ENCODE assay signal across 1 cellular context in the genomic region with DNA sequence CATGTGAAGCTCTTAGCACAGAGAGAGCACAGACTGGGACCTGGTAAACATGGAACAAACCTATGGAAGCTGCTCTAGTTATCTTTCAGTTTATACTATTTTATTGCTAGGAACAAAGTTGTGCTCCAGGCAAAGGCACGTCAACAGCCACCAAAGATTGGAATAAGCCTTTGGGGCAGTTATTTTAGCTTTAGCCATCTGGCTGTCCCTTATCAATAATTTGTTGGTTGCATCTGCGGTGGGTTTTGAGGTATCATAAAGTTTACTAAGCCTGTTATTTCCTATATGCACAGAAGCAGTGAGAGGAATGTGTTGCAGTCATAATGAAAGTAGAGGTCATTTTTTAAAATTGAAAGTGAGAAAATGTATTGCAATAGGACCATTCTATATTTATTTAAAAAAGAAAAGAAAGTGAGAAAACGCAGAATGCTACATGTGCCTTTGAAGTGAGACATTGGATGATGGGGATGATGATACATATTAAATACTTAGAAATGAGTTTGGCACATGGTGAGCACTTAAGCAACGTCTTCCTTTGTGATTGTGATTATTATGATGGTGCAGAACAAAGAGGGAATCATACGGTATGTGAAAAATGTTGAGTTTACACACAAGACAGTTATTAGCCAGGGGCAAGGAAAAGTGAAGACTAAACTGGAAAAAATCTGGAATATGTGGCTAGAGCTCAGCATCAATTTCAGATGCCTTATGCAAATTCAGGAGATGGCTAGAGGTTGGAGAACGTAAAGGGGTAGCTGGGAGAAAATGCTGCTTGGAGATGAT.
TF ChIP-seq lines count a peak whose summit lies in the region.

No MANE protein-coding gene starts in this region.

TF ChIP-seq in GM12878, 131 proteins besides CTCF, POLR2A, EP300 and RAD21 (continued from another document and continues in another):
- TF ChIP-seq, protein P1, sequence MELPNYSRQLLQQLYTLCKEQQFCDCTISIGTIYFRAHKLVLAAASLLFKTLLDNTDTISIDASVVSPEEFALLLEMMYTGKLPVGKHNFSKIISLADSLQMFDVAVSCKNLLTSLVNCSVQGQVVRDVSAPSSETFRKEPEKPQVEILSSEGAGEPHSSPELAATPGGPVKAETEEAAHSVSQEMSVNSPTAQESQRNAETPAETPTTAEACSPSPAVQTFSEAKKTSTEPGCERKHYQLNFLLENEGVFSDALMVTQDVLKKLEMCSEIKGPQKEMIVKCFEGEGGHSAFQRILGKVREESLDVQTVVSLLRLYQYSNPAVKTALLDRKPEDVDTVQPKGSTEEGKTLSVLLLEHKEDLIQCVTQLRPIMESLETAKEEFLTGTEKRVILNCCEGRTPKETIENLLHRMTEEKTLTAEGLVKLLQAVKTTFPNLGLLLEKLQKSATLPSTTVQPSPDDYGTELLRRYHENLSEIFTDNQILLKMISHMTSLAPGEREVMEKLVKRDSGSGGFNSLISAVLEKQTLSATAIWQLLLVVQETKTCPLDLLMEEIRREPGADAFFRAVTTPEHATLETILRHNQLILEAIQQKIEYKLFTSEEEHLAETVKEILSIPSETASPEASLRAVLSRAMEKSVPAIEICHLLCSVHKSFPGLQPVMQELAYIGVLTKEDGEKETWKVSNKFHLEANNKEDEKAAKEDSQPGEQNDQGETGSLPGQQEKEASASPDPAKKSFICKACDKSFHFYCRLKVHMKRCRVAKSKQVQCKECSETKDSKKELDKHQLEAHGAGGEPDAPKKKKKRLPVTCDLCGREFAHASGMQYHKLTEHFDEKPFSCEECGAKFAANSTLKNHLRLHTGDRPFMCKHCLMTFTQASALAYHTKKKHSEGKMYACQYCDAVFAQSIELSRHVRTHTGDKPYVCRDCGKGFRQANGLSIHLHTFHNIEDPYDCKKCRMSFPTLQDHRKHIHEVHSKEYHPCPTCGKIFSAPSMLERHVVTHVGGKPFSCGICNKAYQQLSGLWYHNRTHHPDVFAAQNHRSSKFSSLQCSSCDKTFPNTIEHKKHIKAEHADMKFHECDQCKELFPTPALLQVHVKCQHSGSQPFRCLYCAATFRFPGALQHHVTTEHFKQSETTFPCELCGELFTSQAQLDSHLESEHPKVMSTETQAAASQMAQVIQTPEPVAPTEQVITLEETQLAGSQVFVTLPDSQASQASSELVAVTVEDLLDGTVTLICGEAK (IDR thresholded peaks at IDR 0.05; ENCODE audit: borderline replicate concordance): peak; percentile 24; the same call in 1 of the 2 replicates
- TF ChIP-seq YY1 (IDR thresholded peaks at IDR 0.05; ENCODE audit: low read depth, low read length) (no peak), TBL1XR1 (IDR thresholded peaks at IDR 0.05; ENCODE audit: low read depth, low read length) (peak; percentile 75; the same call in 1 of the 2 replicates), RCOR1 (conservative IDR thresholded peaks at IDR 0.05; ENCODE audit: low read depth, low read length) (no peak), TCF7 (IDR thresholded peaks at IDR 0.05; ENCODE audit: borderline replicate concordance) (peak; percentile 83; the same call in 1 of the 2 replicates), CREB1 (IDR thresholded peaks at IDR 0.05; ENCODE audit: low read depth) (no peak), BMI1 (IDR thresholded peaks at IDR 0.05; ENCODE audit: borderline replicate concordance) (0 out of 2 replicates have a peak, but pooled peaks have one; percentile 29), FOXK2 (IDR thresholded peaks at IDR 0.05) (no peak), NR2C1 (IDR thresholded peaks at IDR 0.05) (no peak), GABPA (IDR thresholded peaks at IDR 0.05; ENCODE audit: low read depth) (0 out of 2 replicates have a peak, but pooled peaks have one; percentile 39), BACH1 (IDR thresholded peaks at IDR 0.05; ENCODE audit: borderline replicate concordance) (no peak), ZNF217 (IDR thresholded peaks at IDR 0.05) (0 out of 2 replicates have a peak, but pooled peaks have one; percentile 73), SMC3 (IDR thresholded peaks at IDR 0.05; ENCODE audit: borderline replicate concordance, low read length) (no peak), IRF4 (IDR thresholded peaks at IDR 0.05; ENCODE audit: low read depth, low read length) (peak; percentile 71), IKZF1 (conservative IDR thresholded peaks at IDR 0.05) (peak; percentile 57; the same call in 1 of the 2 replicates), SREBF1 (IDR thresholded peaks at IDR 0.05; ENCODE audit: low read length) (no peak), POU2F2 (IDR thresholded peaks at IDR 0.05; ENCODE audit: borderline replicate concordance, low read depth, low read length) (no peak), CBX5 (IDR thresholded peaks at IDR 0.05; ENCODE audit: low read depth) (0 out of 2 replicates have a peak, but pooled peaks have one; percentile 39), ESRRA (IDR thresholded peaks at IDR 0.05; ENCODE audit: low read length) (no peak), YBX1 (IDR thresholded peaks at IDR 0.05) (no peak), POLR2AphosphoS5 (IDR thresholded peaks at IDR 0.05; ENCODE audit: low read length) (no peak), TCF12 (IDR thresholded peaks at IDR 0.05; ENCODE audit: low read depth, low read length) (no peak), BCL11A (IDR thresholded peaks at IDR 0.05; ENCODE audit: low read depth, low read length) (no peak), NR2C2 (IDR thresholded peaks at IDR 0.05; ENCODE audit: borderline replicate concordance, control insufficient read depth, insufficient read length, low read depth) (no peak), RB1 (IDR thresholded peaks at IDR 0.05; ENCODE audit: borderline replicate concordance) (no peak), MEF2A (IDR thresholded peaks at IDR 0.05; ENCODE audit: insufficient read depth, low read depth, low read length) (peak; percentile 70), SUPT20H (IDR thresholded peaks at IDR 0.05; ENCODE audit: borderline replicate concordance, control insufficient read depth, low read depth, low read length) (no peak), EZH2 (IDR thresholded peaks at IDR 0.05; ENCODE audit: borderline replicate concordance, control insufficient read depth, low read depth, low read length) (no peak), ETV6 (conservative IDR thresholded peaks at IDR 0.05 in 1 of 2, IDR thresholded peaks at IDR 0.05 in 1 of 2; ENCODE audit: borderline replicate concordance in 1 of 2, low read depth in 1 of 2) (no peak), KLF5 (IDR thresholded peaks at IDR 0.05; ENCODE audit: partially characterized antibody) (no peak), TCF3 (IDR thresholded peaks at IDR 0.05; ENCODE audit: borderline replicate concordance, insufficient read depth, low read depth, low read length) (no peak), SRF (IDR thresholded peaks at IDR 0.05; ENCODE audit: low read depth in 2 of 2, low read length in 2 of 2) (no peak), SMAD1 (IDR thresholded peaks at IDR 0.05; ENCODE audit: low read depth, partially characterized antibody) (no peak), CBFB (IDR thresholded peaks at IDR 0.05; ENCODE audit: low read depth) (no peak), GATAD2B (conservative IDR thresholded peaks at IDR 0.05; ENCODE audit: low read depth) (no peak)
- TF ChIP-seq, protein P2, sequence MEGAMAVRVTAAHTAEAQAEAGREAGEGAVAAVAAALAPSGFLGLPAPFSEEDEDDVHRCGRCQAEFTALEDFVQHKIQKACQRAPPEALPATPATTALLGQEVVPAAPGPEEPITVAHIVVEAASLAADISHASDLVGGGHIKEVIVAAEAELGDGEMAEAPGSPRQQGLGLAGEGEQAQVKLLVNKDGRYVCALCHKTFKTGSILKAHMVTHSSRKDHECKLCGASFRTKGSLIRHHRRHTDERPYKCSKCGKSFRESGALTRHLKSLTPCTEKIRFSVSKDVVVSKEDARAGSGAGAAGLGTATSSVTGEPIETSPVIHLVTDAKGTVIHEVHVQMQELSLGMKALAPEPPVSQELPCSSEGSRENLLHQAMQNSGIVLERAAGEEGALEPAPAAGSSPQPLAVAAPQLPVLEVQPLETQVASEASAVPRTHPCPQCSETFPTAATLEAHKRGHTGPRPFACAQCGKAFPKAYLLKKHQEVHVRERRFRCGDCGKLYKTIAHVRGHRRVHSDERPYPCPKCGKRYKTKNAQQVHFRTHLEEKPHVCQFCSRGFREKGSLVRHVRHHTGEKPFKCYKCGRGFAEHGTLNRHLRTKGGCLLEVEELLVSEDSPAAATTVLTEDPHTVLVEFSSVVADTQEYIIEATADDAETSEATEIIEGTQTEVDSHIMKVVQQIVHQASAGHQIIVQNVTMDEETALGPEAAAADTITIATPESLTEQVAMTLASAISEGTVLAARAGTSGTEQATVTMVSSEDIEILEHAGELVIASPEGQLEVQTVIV (IDR thresholded peaks at IDR 0.05; ENCODE audit: borderline replicate concordance, partially characterized antibody): no peak
- TF ChIP-seq, protein P3, sequence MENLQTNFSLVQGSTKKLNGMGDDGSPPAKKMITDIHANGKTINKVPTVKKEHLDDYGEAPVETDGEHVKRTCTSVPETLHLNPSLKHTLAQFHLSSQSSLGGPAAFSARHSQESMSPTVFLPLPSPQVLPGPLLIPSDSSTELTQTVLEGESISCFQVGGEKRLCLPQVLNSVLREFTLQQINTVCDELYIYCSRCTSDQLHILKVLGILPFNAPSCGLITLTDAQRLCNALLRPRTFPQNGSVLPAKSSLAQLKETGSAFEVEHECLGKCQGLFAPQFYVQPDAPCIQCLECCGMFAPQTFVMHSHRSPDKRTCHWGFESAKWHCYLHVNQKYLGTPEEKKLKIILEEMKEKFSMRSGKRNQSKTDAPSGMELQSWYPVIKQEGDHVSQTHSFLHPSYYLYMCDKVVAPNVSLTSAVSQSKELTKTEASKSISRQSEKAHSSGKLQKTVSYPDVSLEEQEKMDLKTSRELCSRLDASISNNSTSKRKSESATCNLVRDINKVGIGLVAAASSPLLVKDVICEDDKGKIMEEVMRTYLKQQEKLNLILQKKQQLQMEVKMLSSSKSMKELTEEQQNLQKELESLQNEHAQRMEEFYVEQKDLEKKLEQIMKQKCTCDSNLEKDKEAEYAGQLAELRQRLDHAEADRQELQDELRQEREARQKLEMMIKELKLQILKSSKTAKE (IDR thresholded peaks at IDR 0.05; ENCODE audit: low read depth, poor library complexity, severe bottlenecking): peak; percentile 45
- TF ChIP-seq, protein P4, sequence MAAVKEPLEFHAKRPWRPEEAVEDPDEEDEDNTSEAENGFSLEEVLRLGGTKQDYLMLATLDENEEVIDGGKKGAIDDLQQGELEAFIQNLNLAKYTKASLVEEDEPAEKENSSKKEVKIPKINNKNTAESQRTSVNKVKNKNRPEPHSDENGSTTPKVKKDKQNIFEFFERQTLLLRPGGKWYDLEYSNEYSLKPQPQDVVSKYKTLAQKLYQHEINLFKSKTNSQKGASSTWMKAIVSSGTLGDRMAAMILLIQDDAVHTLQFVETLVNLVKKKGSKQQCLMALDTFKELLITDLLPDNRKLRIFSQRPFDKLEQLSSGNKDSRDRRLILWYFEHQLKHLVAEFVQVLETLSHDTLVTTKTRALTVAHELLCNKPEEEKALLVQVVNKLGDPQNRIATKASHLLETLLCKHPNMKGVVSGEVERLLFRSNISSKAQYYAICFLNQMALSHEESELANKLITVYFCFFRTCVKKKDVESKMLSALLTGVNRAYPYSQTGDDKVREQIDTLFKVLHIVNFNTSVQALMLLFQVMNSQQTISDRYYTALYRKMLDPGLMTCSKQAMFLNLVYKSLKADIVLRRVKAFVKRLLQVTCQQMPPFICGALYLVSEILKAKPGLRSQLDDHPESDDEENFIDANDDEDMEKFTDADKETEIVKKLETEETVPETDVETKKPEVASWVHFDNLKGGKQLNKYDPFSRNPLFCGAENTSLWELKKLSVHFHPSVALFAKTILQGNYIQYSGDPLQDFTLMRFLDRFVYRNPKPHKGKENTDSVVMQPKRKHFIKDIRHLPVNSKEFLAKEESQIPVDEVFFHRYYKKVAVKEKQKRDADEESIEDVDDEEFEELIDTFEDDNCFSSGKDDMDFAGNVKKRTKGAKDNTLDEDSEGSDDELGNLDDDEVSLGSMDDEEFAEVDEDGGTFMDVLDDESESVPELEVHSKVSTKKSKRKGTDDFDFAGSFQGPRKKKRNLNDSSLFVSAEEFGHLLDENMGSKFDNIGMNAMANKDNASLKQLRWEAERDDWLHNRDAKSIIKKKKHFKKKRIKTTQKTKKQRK (IDR thresholded peaks at IDR 0.05; ENCODE audit: low read depth, low read length): no peak
- TF ChIP-seq, protein P5, sequence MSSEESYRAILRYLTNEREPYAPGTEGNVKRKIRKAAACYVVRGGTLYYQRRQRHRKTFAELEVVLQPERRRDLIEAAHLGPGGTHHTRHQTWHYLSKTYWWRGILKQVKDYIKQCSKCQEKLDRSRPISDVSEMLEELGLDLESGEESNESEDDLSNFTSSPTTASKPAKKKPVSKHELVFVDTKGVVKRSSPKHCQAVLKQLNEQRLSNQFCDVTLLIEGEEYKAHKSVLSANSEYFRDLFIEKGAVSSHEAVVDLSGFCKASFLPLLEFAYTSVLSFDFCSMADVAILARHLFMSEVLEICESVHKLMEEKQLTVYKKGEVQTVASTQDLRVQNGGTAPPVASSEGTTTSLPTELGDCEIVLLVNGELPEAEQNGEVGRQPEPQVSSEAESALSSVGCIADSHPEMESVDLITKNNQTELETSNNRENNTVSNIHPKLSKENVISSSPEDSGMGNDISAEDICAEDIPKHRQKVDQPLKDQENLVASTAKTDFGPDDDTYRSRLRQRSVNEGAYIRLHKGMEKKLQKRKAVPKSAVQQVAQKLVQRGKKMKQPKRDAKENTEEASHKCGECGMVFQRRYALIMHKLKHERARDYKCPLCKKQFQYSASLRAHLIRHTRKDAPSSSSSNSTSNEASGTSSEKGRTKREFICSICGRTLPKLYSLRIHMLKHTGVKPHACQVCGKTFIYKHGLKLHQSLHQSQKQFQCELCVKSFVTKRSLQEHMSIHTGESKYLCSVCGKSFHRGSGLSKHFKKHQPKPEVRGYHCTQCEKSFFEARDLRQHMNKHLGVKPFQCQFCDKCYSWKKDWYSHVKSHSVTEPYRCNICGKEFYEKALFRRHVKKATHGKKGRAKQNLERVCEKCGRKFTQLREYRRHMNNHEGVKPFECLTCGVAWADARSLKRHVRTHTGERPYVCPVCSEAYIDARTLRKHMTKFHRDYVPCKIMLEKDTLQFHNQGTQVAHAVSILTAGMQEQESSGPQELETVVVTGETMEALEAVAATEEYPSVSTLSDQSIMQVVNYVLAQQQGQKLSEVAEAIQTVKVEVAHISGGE (CRISPR knock-in tag; IDR thresholded peaks at IDR 0.05): no peak
- TF ChIP-seq, protein P6, sequence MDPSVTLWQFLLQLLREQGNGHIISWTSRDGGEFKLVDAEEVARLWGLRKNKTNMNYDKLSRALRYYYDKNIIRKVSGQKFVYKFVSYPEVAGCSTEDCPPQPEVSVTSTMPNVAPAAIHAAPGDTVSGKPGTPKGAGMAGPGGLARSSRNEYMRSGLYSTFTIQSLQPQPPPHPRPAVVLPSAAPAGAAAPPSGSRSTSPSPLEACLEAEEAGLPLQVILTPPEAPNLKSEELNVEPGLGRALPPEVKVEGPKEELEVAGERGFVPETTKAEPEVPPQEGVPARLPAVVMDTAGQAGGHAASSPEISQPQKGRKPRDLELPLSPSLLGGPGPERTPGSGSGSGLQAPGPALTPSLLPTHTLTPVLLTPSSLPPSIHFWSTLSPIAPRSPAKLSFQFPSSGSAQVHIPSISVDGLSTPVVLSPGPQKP (IDR thresholded peaks at IDR 0.05; ENCODE audit: low read depth, low read length): no peak
- TF ChIP-seq, protein P7, sequence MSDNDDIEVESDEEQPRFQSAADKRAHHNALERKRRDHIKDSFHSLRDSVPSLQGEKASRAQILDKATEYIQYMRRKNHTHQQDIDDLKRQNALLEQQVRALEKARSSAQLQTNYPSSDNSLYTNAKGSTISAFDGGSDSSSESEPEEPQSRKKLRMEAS (IDR thresholded peaks at IDR 0.05; ENCODE audit: low read depth, low read length): no peak
